ENCODE assay signal across 9 cellular contexts in genomic region chr1:181061891-181062777, GRCh38. TPM values are rescaled to one million over a fixed set of nuclear protein-coding genes. Genes with fewer than 3 reads are reported as not detected.
DNase-seq lines count a peak whose midpoint lies in the region; ATAC-seq and TF ChIP-seq lines count a peak whose summit lies in the region.
"Had no signal": no experiment of that assay in that cellular context is flagged by ENCODE, and none has a peak within 500 bp of the region (broad histone marks: within the 10 kb centered on the region; RNA-seq: fewer than 3 reads in every experiment).

No MANE protein-coding gene starts in this region.

- H3F3A ChIP-seq in GM23248 (ENCODE audit: insufficient read depth), result peaks cover 18% of the 10 kb centered on the region; the same call in 1 of the 2 replicates
- peaks cover 16% of the 10 kb centered on the region for H3F3A ChIP-seq in MM.1S (ENCODE audit: insufficient read depth, low read length)

- peak; percentile 79 for ATAC-seq in GM18520 (IDR thresholded peaks at IDR 0.05; ENCODE audit: unreplicated experiment)

- H4K20me1 ChIP-seq in GM23248 (ENCODE audit: insufficient read depth) (no peaks in the 10 kb centered on the region), MM.1S (ENCODE audit: insufficient read depth, low read length) (no peaks in the 10 kb centered on the region)

- DNase-seq in GM23248 (peak; percentile 10), MM.1S (peak; percentile 24), colonic mucosa (no peak), KG1 (lab: John Stamatoyannopoulos, UW) (no peak), NCI-H1694 (lab: John Stamatoyannopoulos, UW) (no peak), progenitor cell of endocrine pancreas (ENCODE audit: low spot score, unreplicated experiment) (no peak)
- DNase-seq in stimulated activated CD8-positive, alpha-beta memory T cell treated with anti-CD3 and anti-CD28 coated beads, Interleukin-4, amount 100 ng/mL, for 24 hours (ENCODE audit: low read depth), result peak; percentile 0

- H3K79me2 ChIP-seq in GM23248 (ENCODE audit: insufficient read depth) (no peaks in the 10 kb centered on the region), MM.1S (ENCODE audit: low read length) (no peaks in the 10 kb centered on the region)

- H3K4me2 ChIP-seq in GM23248 (ENCODE audit: unreplicated experiment) (peak overlapping the region; percentile 76), MM.1S (ENCODE audit: low read depth, low read length) (peak overlapping the region; percentile 56)

- H3K9ac ChIP-seq in GM23248 (peak overlapping the region; percentile 73), MM.1S (ENCODE audit: low read length) (peak overlapping the region; percentile 35; the same call in 1 of the 2 replicates), colonic mucosa (ENCODE audit: low read depth in 2 of 2, low read length in 2 of 2) (no peak overlapping the region)

- peak overlapping the region; percentile 54 for H3K4me3 ChIP-seq in GM23248
- peak overlapping the region; percentile 43 for H3K4me3 ChIP-seq in MM.1S (ENCODE audit: low read length)
- no peak overlapping the region for H3K4me3 ChIP-seq in colonic mucosa

- H3K9me3 ChIP-seq in GM23248 (ENCODE audit: low read depth) (no peaks in the 10 kb centered on the region), MM.1S (replicated peaks; ENCODE audit: insufficient read depth, low read length) (no peaks in the 10 kb centered on the region), colonic mucosa (no peaks in the 10 kb centered on the region)

- no peak overlapping the region for H3K27ac Mint-ChIP-seq in progenitor cell of endocrine pancreas

- H3K36me3 ChIP-seq in GM23248 (ENCODE audit: low read depth) (no peaks in the 10 kb centered on the region), MM.1S (replicated peaks; ENCODE audit: insufficient read depth, low read length) (no peaks in the 10 kb centered on the region), colonic mucosa (no peaks in the 10 kb centered on the region)

- intact Hi-C loops in colonic mucosa (cut with DNase I), result no loop called here

- H3K4me3 Mint-ChIP-seq in progenitor cell of endocrine pancreas (ENCODE audit: low read depth), result no peak overlapping the region

- in situ Hi-C loops in GM23248 (cut with MboI), result no loop called here

- H3K9me2 ChIP-seq in GM23248 (ENCODE audit: insufficient read depth) (no peaks in the 10 kb centered on the region), MM.1S (replicated peaks; ENCODE audit: insufficient read depth, low read length) (no peaks in the 10 kb centered on the region)

- 56 to 63% methylated on average over 11 to 14 of the region's 14 CpGs for WGBS in GM23248 (ENCODE audit: low coverage in 1 of 2, low lambda C conversion rate in 2 of 2, missing lambda C conversion rate in 2 of 2), 2 experiments

- H3K36me3 Mint-ChIP-seq in progenitor cell of endocrine pancreas (ENCODE audit: insufficient read depth), result no peaks in the 10 kb centered on the region

- H3K4me1 Mint-ChIP-seq in progenitor cell of endocrine pancreas (ENCODE audit: low read depth), result peaks cover 6% of the 10 kb centered on the region

- peaks cover 18% of the 10 kb centered on the region for H3K4me1 ChIP-seq in GM23248 (ENCODE audit: insufficient read depth)
- H3K4me1 ChIP-seq in MM.1S (ENCODE audit: low read length), result peaks cover 17% of the 10 kb centered on the region
- no peaks in the 10 kb centered on the region for H3K4me1 ChIP-seq in colonic mucosa

- H3K27ac ChIP-seq in GM23248 (peak overlapping the region; percentile 77), MM.1S (ENCODE audit: low read length) (peak overlapping the region; percentile 56; the same call in 1 of the 2 replicates), colonic mucosa (peak overlapping the region; percentile 13)
- H3K27ac ChIP-seq: epithelial cell of prostate had no signal

- peak overlapping the region; percentile 84 for H2AFZ ChIP-seq in GM23248
- H2AFZ ChIP-seq in MM.1S (ENCODE audit: low read length), result peak overlapping the region; percentile 75

- H3K27me3 Mint-ChIP-seq in progenitor cell of endocrine pancreas, result peaks cover 18% of the 10 kb centered on the region

- H3K9me3 Mint-ChIP-seq in progenitor cell of endocrine pancreas (ENCODE audit: low read depth), result peaks cover 3% of the 10 kb centered on the region

- TF ChIP-seq CTCF in MM.1S (IDR thresholded peaks at IDR 0.05; ENCODE audit: low read length) (no peak), colonic mucosa (IDR thresholded peaks at IDR 0.05) (no peak), progenitor cell of endocrine pancreas (IDR thresholded peaks at IDR 0.05; ENCODE audit: unreplicated experiment) (no peak)

- H3K27me3 ChIP-seq in GM23248 (replicated peaks; ENCODE audit: insufficient read depth) (no peaks in the 10 kb centered on the region), MM.1S (replicated peaks; ENCODE audit: insufficient read depth, low read length) (no peaks in the 10 kb centered on the region), colonic mucosa (no peaks in the 10 kb centered on the region)

RNA-seq across cellular contexts. Expression of gene IER5, which starts 26.4 kb away (rescaled TPM):
- total RNA-seq in GM23248 (2014; rRNA removed; shearing (Covaris generic)), result 33.6 and 38.5 TPM in 2 replicates
- 8.1 and 10.8 TPM in 2 replicates for polyA plus RNA-seq in GM23248 (2016; fragmentation: Nextera tagmentation; extraction: Ambion mirVana)
- 10 to 100 TPM; 19.6 to 20.1 TPM for total RNA-seq in colonic mucosa
- total RNA-seq in progenitor cell of endocrine pancreas, result 1.7 and 2.3 TPM in 2 replicates

RNA-seq across cellular contexts. Expression of gene MR1, which starts 28.4 kb away (rescaled TPM):
- total RNA-seq in GM23248 (2014; rRNA removed; shearing (Covaris generic)), result 25.2 and 28.6 TPM in 2 replicates
- 25.4 and 26.2 TPM in 2 replicates for polyA plus RNA-seq in GM23248 (2016; fragmentation: Nextera tagmentation; extraction: Ambion mirVana)
- total RNA-seq in colonic mucosa (1 to 10 TPM; 3.0 to 8.7 TPM), progenitor cell of endocrine pancreas (0.57 and 0.64 TPM in 2 replicates)

RNA-seq across cellular contexts. Expression of gene STX6, which starts 39.5 kb away (rescaled TPM):
- total RNA-seq in GM23248 (2014; rRNA removed; shearing (Covaris generic)), result 28.6 and 31.1 TPM in 2 replicates
- polyA plus RNA-seq in GM23248 (2016; fragmentation: Nextera tagmentation; extraction: Ambion mirVana), result 16.1 and 16.3 TPM in 2 replicates
- total RNA-seq in colonic mucosa (10 to 100 TPM; 16.1 to 19.3 TPM), progenitor cell of endocrine pancreas (21.8 and 24.9 TPM in 2 replicates)

Comparison
In these comparisons a context has a peak if more than half of its experiments do, and no peak if none do; other contexts are left out.
1. DNase-seq: peak in GM23248 (single experiment), MM.1S (single experiment) and stimulated activated CD8-positive, alpha-beta memory T cell treated with anti-CD3 and anti-CD28 coated beads, Interleukin-4, amount 100 ng/mL, for 24 hours (single experiment); none in colonic mucosa (single experiment), KG1 (single experiment), NCI-H1694 (single experiment) and progenitor cell of endocrine pancreas (single experiment).
2. H3K27ac ChIP-seq: peak in every context shown above with its lines; median percentile 77 in GM23248; 56 in MM.1S; 13 in colonic mucosa.
3. H3K9ac ChIP-seq: peak in GM23248 (single experiment) and MM.1S (single experiment); none in colonic mucosa (0 of 2).